ENCODE assay signal across 26 cellular contexts in the genomic region with DNA sequence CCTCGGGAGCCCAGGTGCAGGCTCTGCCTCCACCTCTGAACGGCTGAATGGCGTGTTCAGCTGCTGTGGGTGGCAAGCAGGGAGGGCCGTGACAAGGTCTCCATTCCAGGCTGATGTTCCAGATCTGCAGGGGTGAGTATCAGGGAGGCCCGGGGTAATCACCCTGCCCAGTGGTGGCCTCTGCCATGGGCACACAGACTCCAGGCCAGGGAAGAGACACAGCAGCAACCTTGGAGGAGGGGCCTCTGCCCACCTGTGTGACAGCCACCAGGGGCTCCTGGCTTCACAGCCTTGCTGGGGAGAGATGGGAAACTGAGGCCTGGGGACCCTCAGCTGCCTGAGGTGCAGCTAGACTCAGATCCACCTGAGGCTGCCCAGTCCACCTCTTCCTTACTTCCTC.
"Had no signal": no experiment of that assay in that cellular context is flagged by ENCODE, and none has a peak within 500 bp of the region (broad histone marks: within the 10 kb centered on the region; RNA-seq: fewer than 3 reads in every experiment).

No MANE protein-coding gene starts in this region.

- H3K4me3 Mint-ChIP-seq: activated CD4-positive, alpha-beta memory T cell treated with anti-CD3 and anti-CD28 coated beads for 36 hours; activated CD4-positive, alpha-beta T cell treated with anti-CD3 and anti-CD28 coated beads for 36 hours; activated CD4-positive, alpha-beta T cell treated with anti-CD3 and anti-CD28 coated beads, Interleukin-2, amount 10 ng/mL, durations not matched to agents 24 days and 14 days; activated CD8-positive, alpha-beta memory T cell treated with anti-CD3 and anti-CD28 coated beads, Interleukin-2, amount 10 ng/mL, durations not matched to agents 7 days and 5 days; activated CD8-positive, alpha-beta T cell treated with anti-CD3 and anti-CD28 coated beads, Interleukin-2, amount 10 ng/mL, durations not matched to agents 7 days and 5 days; activated naive CD4-positive, alpha-beta T cell treated with anti-CD3 and anti-CD28 coated beads for 36 hours; activated naive CD4-positive, alpha-beta T cell treated with anti-CD3 and anti-CD28 coated beads, Interleukin-2, amount 50 U/mL, for 24 hours; activated naive CD8-positive, alpha-beta T cell treated with anti-CD3 and anti-CD28 coated beads, Interleukin-2, amount 10 ng/mL, durations not matched to agents 7 days and 5 days; activated T-helper 1 cell treated with anti-CD3 and anti-CD28 coated beads, Interleukin-12 subunit alpha, Interleukin-12 subunit beta, Interleukin-2, Interleukin-4 antibody, amounts not matched to agents 30 ng/mL and 10 ng/mL and 1 ng/mL, durations not matched to agents 14 hours and 24 hours and 36 hours; central memory CD8-positive, alpha-beta T cell; effector memory CD8-positive, alpha-beta T cell had no signal

- ATAC-seq: activated CD4-positive, alpha-beta T cell treated with anti-CD3 and anti-CD28 coated beads for 36 hours; activated CD8-positive, alpha-beta memory T cell treated with anti-CD3 and anti-CD28 coated beads, Interleukin-2, amount 10 ng/mL, durations not matched to agents 7 days and 5 days; activated CD8-positive, alpha-beta T cell treated with anti-CD3 and anti-CD28 coated beads, Interleukin-2, amount 10 ng/mL, durations not matched to agents 7 days and 5 days; effector memory CD8-positive, alpha-beta T cell; esophagus mucosa had no signal

- H3K27ac ChIP-seq: brain microvascular endothelial cell, coronary artery had no signal

- H3K27me3 ChIP-seq: brain microvascular endothelial cell had no signal

- H3K27ac Mint-ChIP-seq: activated CD4-positive, alpha-beta memory T cell treated with anti-CD3 and anti-CD28 coated beads for 36 hours; activated CD4-positive, alpha-beta T cell treated with anti-CD3 and anti-CD28 coated beads for 36 hours; activated CD4-positive, alpha-beta T cell treated with anti-CD3 and anti-CD28 coated beads, Interleukin-2, amount 10 ng/mL, durations not matched to agents 24 days and 14 days; activated CD8-positive, alpha-beta memory T cell treated with anti-CD3 and anti-CD28 coated beads, Interleukin-2, amount 10 ng/mL, durations not matched to agents 7 days and 5 days; activated CD8-positive, alpha-beta T cell treated with anti-CD3 and anti-CD28 coated beads, Interleukin-2, amount 10 ng/mL, durations not matched to agents 7 days and 5 days; activated naive CD4-positive, alpha-beta T cell treated with anti-CD3 and anti-CD28 coated beads for 36 hours; activated naive CD4-positive, alpha-beta T cell treated with anti-CD3 and anti-CD28 coated beads, Interleukin-2, amount 50 U/mL, for 24 hours; activated naive CD8-positive, alpha-beta T cell treated with anti-CD3 and anti-CD28 coated beads, Interleukin-2, amount 10 ng/mL, durations not matched to agents 7 days and 5 days; activated T-helper 1 cell treated with anti-CD3 and anti-CD28 coated beads, Interleukin-12 subunit alpha, Interleukin-12 subunit beta, Interleukin-2, Interleukin-4 antibody, amounts not matched to agents 30 ng/mL and 10 ng/mL and 1 ng/mL, durations not matched to agents 14 hours and 24 hours and 36 hours; activated T-helper 2 cell treated with anti-CD3 and anti-CD28 coated beads, Interferon-gamma antibody, Interleukin-2, Interleukin-4, amounts not matched to agents 10 μg/mL and 5 μg/mL and 100 μg/mL, durations not matched to agents 14 hours and 24 hours and 36 hours; effector memory CD8-positive, alpha-beta T cell had no signal

- H3K4me3 ChIP-seq: coronary artery had no signal

- H3K9me3 Mint-ChIP-seq: activated naive CD4-positive, alpha-beta T cell treated with anti-CD3 and anti-CD28 coated beads, Interleukin-2, amount 50 U/mL, for 24 hours had no signal

- H3K36me3 ChIP-seq: brain microvascular endothelial cell had no signal

- DNase-seq: activated CD4-positive, alpha-beta memory T cell treated with anti-CD3 and anti-CD28 coated beads for 36 hours; activated CD4-positive, alpha-beta T cell treated with anti-CD3 and anti-CD28 coated beads for 36 hours; activated CD4-positive, alpha-beta T cell treated with anti-CD3 and anti-CD28 coated beads, Interleukin-2, amount 10 ng/mL, durations not matched to agents 24 days and 14 days; activated CD4-positive, CD25-positive, alpha-beta regulatory T cell; activated CD4-positive, CD25-positive, alpha-beta regulatory T cell treated with anti-CD3 and anti-CD28 coated beads, Interleukin-2, amount 50 U/mL, for 72 hours; activated CD8-positive, alpha-beta memory T cell treated with anti-CD3 and anti-CD28 coated beads, Interleukin-2, amount 10 ng/mL, durations not matched to agents 7 days and 5 days; activated CD8-positive, alpha-beta memory T cell treated with anti-CD3 and anti-CD28 coated beads, Interleukin-2, amount 50 U/mL, for 4 hours; activated CD8-positive, alpha-beta T cell treated with anti-CD3 and anti-CD28 coated beads, Interleukin-2, amount 10 ng/mL, durations not matched to agents 7 days and 5 days; activated effector memory CD4-positive, alpha-beta T cell treated with anti-CD3 and anti-CD28 coated beads, Interleukin-2, amount 50 U/mL, for 16 hours; activated naive CD4-positive, alpha-beta T cell treated with anti-CD3 and anti-CD28 coated beads for 36 hours; activated naive CD8-positive, alpha-beta T cell treated with anti-CD3 and anti-CD28 coated beads, Interleukin-2, amount 10 ng/mL, durations not matched to agents 7 days and 5 days; activated T-cell treated with anti-CD3 and anti-CD28 coated beads, Interleukin-2, amount 50 U/mL, for 1 hour; activated T-cell treated with anti-CD3 and anti-CD28 coated beads, Interleukin-2, amount 50 U/mL, for 48 hours; amniotic stem cell; anterior cingulate cortex; brain microvascular endothelial cell; effector CD4-positive, alpha-beta T cell; effector memory CD8-positive, alpha-beta T cell; head of caudate nucleus; T-helper 2 cell had no signal

- H3K4me1 Mint-ChIP-seq: activated CD4-positive, alpha-beta T cell treated with anti-CD3 and anti-CD28 coated beads for 36 hours; activated CD4-positive, alpha-beta T cell treated with anti-CD3 and anti-CD28 coated beads, Interleukin-2, amount 10 ng/mL, durations not matched to agents 24 days and 14 days; activated CD8-positive, alpha-beta memory T cell treated with anti-CD3 and anti-CD28 coated beads, Interleukin-2, amount 10 ng/mL, durations not matched to agents 7 days and 5 days; activated naive CD4-positive, alpha-beta T cell treated with anti-CD3 and anti-CD28 coated beads, Interleukin-2, amount 50 U/mL, for 24 hours; activated naive CD8-positive, alpha-beta T cell treated with anti-CD3 and anti-CD28 coated beads, Interleukin-2, amount 10 ng/mL, durations not matched to agents 7 days and 5 days; central memory CD8-positive, alpha-beta T cell had no signal

- H3K27me3 Mint-ChIP-seq: activated CD4-positive, alpha-beta memory T cell treated with anti-CD3 and anti-CD28 coated beads for 36 hours; activated CD4-positive, alpha-beta T cell treated with anti-CD3 and anti-CD28 coated beads for 36 hours; activated CD4-positive, alpha-beta T cell treated with anti-CD3 and anti-CD28 coated beads, Interleukin-2, amount 10 ng/mL, durations not matched to agents 24 days and 14 days; activated CD8-positive, alpha-beta memory T cell treated with anti-CD3 and anti-CD28 coated beads, Interleukin-2, amount 10 ng/mL, durations not matched to agents 7 days and 5 days; activated naive CD4-positive, alpha-beta T cell treated with anti-CD3 and anti-CD28 coated beads, Interleukin-2, amount 50 U/mL, for 24 hours; activated naive CD8-positive, alpha-beta T cell treated with anti-CD3 and anti-CD28 coated beads, Interleukin-2, amount 10 ng/mL, durations not matched to agents 7 days and 5 days; central memory CD8-positive, alpha-beta T cell; effector memory CD8-positive, alpha-beta T cell had no signal
